In genomic region chr15:72419768-72420167, GRCh38 we compare ENCODE assay signal across 21 cellular contexts. TPM values are rescaled to one million over a fixed set of nuclear protein-coding genes. Genes with fewer than 3 reads are reported as not detected.
"Had no signal": no experiment of that assay in that cellular context is flagged by ENCODE, and none has a peak within 500 bp of the region (broad histone marks: within the 10 kb centered on the region; RNA-seq: fewer than 3 reads in every experiment).

No MANE protein-coding gene starts in this region.

RNA-seq across cellular contexts. Expression of gene TMEM202, which starts 21.7 kb away (rescaled TPM):
- total RNA-seq: activated naive CD4-positive, alpha-beta T cell treated with anti-CD3 and anti-CD28 coated beads for 36 hours; activated naive CD4-positive, alpha-beta T cell treated with anti-CD3 and anti-CD28 coated beads, Interleukin-2, amount 50 U/mL, for 72 hours; activated naive CD8-positive, alpha-beta T cell treated with anti-CD3 and anti-CD28 coated beads for 36 hours; activated naive CD8-positive, alpha-beta T cell treated with anti-CD3 and anti-CD28 coated beads, Interleukin-2, amount 10 ng/mL, durations not matched to agents 7 days and 5 days; activated T-cell treated with anti-CD3 and anti-CD28 coated beads, Interleukin-2, amount 50 U/mL, for 4 hours; activated T-cell treated with anti-CD3 and anti-CD28 coated beads, Interleukin-2, amount 50 U/mL, for 72 hours; activated T-helper 1 cell treated with anti-CD3 and anti-CD28 coated beads, Interleukin-12 subunit alpha, Interleukin-12 subunit beta, Interleukin-2, Interleukin-4 antibody, amounts not matched to agents 30 ng/mL and 10 ng/mL and 1 ng/mL, durations not matched to agents 14 hours and 24 hours and 36 hours; activated T-helper 17 cell treated with anti-CD3 and anti-CD28 coated beads, Interleukin-2, amount 50 U/mL, for 72 hours; activated T-helper 2 cell treated with anti-CD3 and anti-CD28 coated beads, Interferon-gamma antibody, Interleukin-2, Interleukin-4, amounts not matched to agents 10 μg/mL and 5 μg/mL and 100 μg/mL, durations not matched to agents 14 hours and 24 hours and 36 hours; adrenal gland; aorta; ascending aorta; astrocyte; body of pancreas; breast epithelium; bronchial epithelial cell; cardiac muscle cell; cardiac septum; cerebellum; chondrocyte had no signal
- polyA plus RNA-seq: adipose tissue, adrenal gland, aorta, cardiac muscle cell had no signal
